In genomic region chr10:107790271-107790670, GRCh38 we compare ENCODE assay signal across 24 cellular contexts.
DNase-seq lines count a peak whose midpoint lies in the region; ATAC-seq and TF ChIP-seq lines count a peak whose summit lies in the region.
"Had no signal": no experiment of that assay in that cellular context is flagged by ENCODE, and none has a peak within 500 bp of the region (broad histone marks: within the 10 kb centered on the region; RNA-seq: fewer than 3 reads in every experiment).

No MANE protein-coding gene starts in this region.

- intact Hi-C loops in adrenal gland (cut with DNase I): no loop called here

- H3K36me3 ChIP-seq in mesenchymal stem cell (ENCODE audit: control insufficient read depth in 1 of 2, insufficient read depth in 2 of 2, low read depth in 1 of 2, low read length in 2 of 2) (no peaks in the 10 kb centered on the region), adrenal gland (replicated peaks in 1 of 2) (no peaks in the 10 kb centered on the region)
- H3K36me3 ChIP-seq: BLaER1 had no signal

- no peak overlapping the region for H4K91ac ChIP-seq in mesenchymal stem cell (ENCODE audit: low read length)

- no peak overlapping the region for H2AFZ ChIP-seq in mesenchymal stem cell (ENCODE audit: low read depth, low read length)

- no peak overlapping the region for H3K4me3 ChIP-seq in astrocyte of the spinal cord (ENCODE audit: low read depth, low read length)
- no peak overlapping the region for H3K4me3 ChIP-seq in mesenchymal stem cell (ENCODE audit: insufficient read depth in 1 of 2, low read depth in 1 of 2, low read length in 2 of 2)
- H3K4me3 ChIP-seq in adrenal gland: no peak overlapping the region
- H3K4me3 ChIP-seq: BLaER1, GM12878 had no signal

- no peak overlapping the region for H2BK12ac ChIP-seq in mesenchymal stem cell (ENCODE audit: low read length in 2 of 2)

- no peak overlapping the region for H3K27ac ChIP-seq in mesenchymal stem cell (ENCODE audit: low read length, poor library complexity, severe bottlenecking)
- H3K27ac ChIP-seq in adrenal gland: no peak overlapping the region
- H3K27ac ChIP-seq: BLaER1 had no signal

- no peak for TF ChIP-seq CTCF in astrocyte of the spinal cord (IDR thresholded peaks at IDR 0.05; ENCODE audit: low read depth, low read length)
- no peak for TF ChIP-seq CTCF in adrenal gland (IDR thresholded peaks at IDR 0.05)

- no peak overlapping the region for H2BK5ac ChIP-seq in mesenchymal stem cell (ENCODE audit: low read depth, low read length, poor library complexity, severe bottlenecking)

- H2BK15ac ChIP-seq in mesenchymal stem cell (ENCODE audit: low read depth, poor library complexity, severe bottlenecking): no peak overlapping the region

- no peak overlapping the region for H3K23ac ChIP-seq in mesenchymal stem cell (ENCODE audit: low read length in 2 of 2)

- no peak overlapping the region for H3K9ac ChIP-seq in mesenchymal stem cell (ENCODE audit: low read length)
- H3K9ac ChIP-seq: BLaER1, SK-N-SH had no signal

- H3K4ac ChIP-seq in mesenchymal stem cell (ENCODE audit: low read depth in 1 of 2, low read length in 2 of 2): no peak overlapping the region

- in situ Hi-C loops in astrocyte of the spinal cord (cut with HindIII; ENCODE audit: low sequenced_read_pairs): no loop called here

- peak; percentile 34 for DNase-seq in ELR (ENCODE audit: low read depth)
- DNase-seq in HCEC 1CT: peak; percentile 40
- DNase-seq in astrocyte of the spinal cord (ENCODE audit: low read depth, low spot score): peak; percentile 4
- DNase-seq in mesenchymal stem cell: peak; percentile 6
- no peak for DNase-seq in adrenal gland
- DNase-seq in AG08396 (ENCODE audit: low spot score): no peak
- no peak for DNase-seq in GM03348 (ENCODE audit: low spot score)
- DNase-seq: CD4-positive, alpha-beta T cell; COR-L47; DMS153; EL; H9; KBM-7; MM.1S; NCI-H1092 treated with DMSO at 0.1 percent for 48 hours; NCI-H1436 treated with DMSO at 0.1 percent for 48 hours; NCI-H226; NCI-H510A treated with DMSO at 0.1 percent for 48 hours; NCI-H748 treated with DMSO at 0.1 percent for 48 hours; SIG-M5; SK-N-SH had no signal

- no peak overlapping the region for H2AK5ac ChIP-seq in mesenchymal stem cell (ENCODE audit: low read length, severe bottlenecking)

- H3K14ac ChIP-seq in mesenchymal stem cell (ENCODE audit: low read length in 2 of 2): no peak overlapping the region

- no peaks in the 10 kb centered on the region for H3K27me3 ChIP-seq in mesenchymal stem cell (ENCODE audit: control insufficient read depth in 1 of 2, insufficient read depth in 1 of 2, low read length in 2 of 2)
- H3K27me3 ChIP-seq in adrenal gland: no peaks in the 10 kb centered on the region

- H4K8ac ChIP-seq in mesenchymal stem cell (ENCODE audit: low read length): no peak overlapping the region

- no peak overlapping the region for H3K18ac ChIP-seq in mesenchymal stem cell (ENCODE audit: low read depth in 1 of 2, low read length in 2 of 2)

- TF ChIP-seq POLR2A in adrenal gland (IDR thresholded peaks at IDR 0.05): no peak

- H3K4me1 ChIP-seq in mesenchymal stem cell (ENCODE audit: control insufficient read depth, insufficient read depth, low read depth, low read length) (no peaks in the 10 kb centered on the region), adrenal gland (replicated peaks in 1 of 2) (no peaks in the 10 kb centered on the region)
- H3K4me1 ChIP-seq: BLaER1 had no signal

- no peaks in the 10 kb centered on the region for H3K79me1 ChIP-seq in mesenchymal stem cell (replicated peaks; ENCODE audit: low read length, poor library complexity, severe bottlenecking)

- no peak for ATAC-seq in HG03045 (IDR thresholded peaks at IDR 0.05; ENCODE audit: unreplicated experiment)
- ATAC-seq: GM12878 had no signal

- H3K9me3 ChIP-seq in mesenchymal stem cell (ENCODE audit: control insufficient read depth, low read length): peaks cover 34% of the 10 kb centered on the region
- peaks cover 0 to 4% (median 0%) of the 10 kb centered on the region in 3 donors for H3K9me3 ChIP-seq in adrenal gland (replicated peaks in 1 of 3)
- H3K9me3 ChIP-seq: SK-N-SH had no signal

- no peak overlapping the region for H3K4me2 ChIP-seq in mesenchymal stem cell (ENCODE audit: low read length, poor library complexity, severe bottlenecking)
- H3K4me2 ChIP-seq: BLaER1, SK-N-SH had no signal

- no peak overlapping the region for H2BK120ac ChIP-seq in mesenchymal stem cell (ENCODE audit: low read depth, low read length)

- no CpG with 5 or more reads among the region's 1 CpG for WGBS in mesenchymal stem cell
- WGBS in adrenal gland, 4 donors: 77 to 91% (median 88%) methylated on average over 1 of the region's 1 CpG

Comparison
In these comparisons a context has a peak if more than half of its experiments do, and no peak if none do; other contexts are left out.
1. DNase-seq: peak in ELR (single experiment), HCEC 1CT (single experiment), astrocyte of the spinal cord (single experiment) and mesenchymal stem cell (single experiment); none in adrenal gland (0 of 7), AG08396 (single experiment) and GM03348 (single experiment).